8 cellular contexts compared by ENCODE assay signal in genomic region chr1:118185083-118185899, GRCh38. TPM values are rescaled to one million over a fixed set of nuclear protein-coding genes. Genes with fewer than 3 reads are reported as not detected.
DNase-seq lines count a peak whose midpoint lies in the region; ATAC-seq and TF ChIP-seq lines count a peak whose summit lies in the region.

SPAG17 (minus strand) TSS chr1:118185228; CDS start chr1:118185157, 71 bp downstream.

- no peaks in the 10 kb centered on the region for H3K79me2 ChIP-seq in OCI-LY7 (ENCODE audit: insufficient read depth, low read depth, low read length)

- no TSS peak for BruUV-seq in OCI-LY7 (replicated peaks; lab: Mats Ljungman, UMichigan)

- intact Hi-C loops in uterus (cut with DNase I; ENCODE audit: low total_unique reads), result no loop called here
- intact Hi-C loops in OCI-LY7 (cut with micrococcal nuclease; ENCODE audit: unreplicated experiment), result no loop called here

- H3K9me2 ChIP-seq in OCI-LY7 (ENCODE audit: insufficient read depth, low read length), result no peaks in the 10 kb centered on the region

- H3K36me3 ChIP-seq in uterus (no peaks in the 10 kb centered on the region), OCI-LY7 (ENCODE audit: insufficient read depth, low read length) (no peaks in the 10 kb centered on the region)

- CTCF ChIA-PET in OCI-LY7 (lab: Charles Lee; ENCODE audit: unreplicated experiment), result no interaction called here

- no peaks in the 10 kb centered on the region for H3K27me3 ChIP-seq in uterus

- no peak within 1 kb of the TSS for H3K4me2 ChIP-seq in OCI-LY7 (ENCODE audit: low read length)

- POLR2A ChIA-PET in OCI-LY7 (lab: Charles Lee), result no interaction called here

- H3K27ac ChIP-seq in epithelial cell of prostate (peak within 1 kb of the TSS; percentile 60), uterus (no peak within 1 kb of the TSS), OCI-LY7 (ENCODE audit: low read depth, low read length, poor library complexity, severe bottlenecking) (no peak within 1 kb of the TSS)

- TF ChIP-seq CTCF in uterus (IDR thresholded peaks at IDR 0.05) (no peak), OCI-LY7 (conservative IDR thresholded peaks at IDR 0.05; ENCODE audit: low read length) (no peak)

- H4K20me1 ChIP-seq in OCI-LY7 (ENCODE audit: insufficient read depth, low read length), result no peaks in the 10 kb centered on the region

- H2AFZ ChIP-seq in OCI-LY7 (ENCODE audit: low read length), result no peak within 1 kb of the TSS

- TF ChIP-seq POLR2A in uterus (IDR thresholded peaks at IDR 0.05), result no peak

- H3K9me3 ChIP-seq in uterus (no peaks in the 10 kb centered on the region), OCI-LY7 (ENCODE audit: low read length) (no peaks in the 10 kb centered on the region)

- DNase-seq in NCI-H748 (lab: John Stamatoyannopoulos, UW; ENCODE audit: unreplicated experiment), result peak; percentile 10
- DNase-seq in NCI-H748 treated with DMSO at 0.1 percent for 48 hours (lab: John Stamatoyannopoulos, UW), result no peak
- DNase-seq in NOMO-1 treated with DMSO at 0.1 percent for 48 hours (lab: John Stamatoyannopoulos, UW; ENCODE audit: unreplicated experiment), result peak; percentile 15
- DNase-seq in epithelial cell of prostate (ENCODE audit: low read depth, low spot score), result no peak
- DNase-seq in midbrain (lab: John Stamatoyannopoulos, UW), result peak; percentile 24
- DNase-seq in uterus, result peak in 1 of 2 donors; percentile 40
- DNase-seq in OCI-LY7 (ENCODE audit: low spot score), result no peak

- H3K4me1 ChIP-seq in uterus, result no peaks in the 10 kb centered on the region
- H3K4me1 ChIP-seq in OCI-LY7 (ENCODE audit: insufficient read depth, low read length, poor library complexity, severe bottlenecking), result no peaks in the 10 kb centered on the region

- no peak for ATAC-seq in GM21515 (IDR thresholded peaks at IDR 0.05; ENCODE audit: unreplicated experiment)

- peak within 1 kb of the TSS; percentile 12 to 17 for H3K4me3 ChIP-seq in uterus
- no peak within 1 kb of the TSS for H3K4me3 ChIP-seq in OCI-LY7 (ENCODE audit: low read depth, low read length, poor library complexity, severe bottlenecking)

RNA-seq across cellular contexts. Expression of gene SPAG17, which starts in this region (rescaled TPM):
- total RNA-seq in uterus (1 to 10 TPM in 2 of 4 donors, not detected in 2; 1.1 to 7.7 TPM), OCI-LY7 (2022) (not detected in 2 replicates)
- not detected in 2 replicates for total RNA-seq in OCI-LY7 (2014; rRNA removed; shearing (Covaris generic))

Comparison
In these comparisons a context has a peak if more than half of its experiments do, and no peak if none do; other contexts are left out.
1. DNase-seq: peak in NCI-H748 (single experiment), NOMO-1 treated with DMSO at 0.1 percent for 48 hours (single experiment) and midbrain (single experiment); none in NCI-H748 treated with DMSO at 0.1 percent for 48 hours (single experiment), epithelial cell of prostate (single experiment) and OCI-LY7 (single experiment).